Comparison of ENCODE assay signal across 19 cellular contexts in the genomic region with DNA sequence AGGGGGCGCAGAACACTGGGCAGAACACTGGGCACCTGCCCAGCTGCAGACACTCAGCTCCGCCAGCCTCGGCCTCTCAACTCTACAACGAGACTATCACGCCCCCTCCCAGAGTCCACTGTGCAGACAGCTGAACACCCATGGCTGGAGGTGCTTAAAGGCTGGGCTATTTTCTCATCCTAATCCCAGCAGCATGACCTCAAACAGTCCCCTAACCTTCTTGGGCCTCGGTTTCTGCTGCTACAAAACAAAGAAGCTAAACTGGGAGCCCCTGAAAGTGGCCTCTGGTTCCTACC. TPM values are rescaled to one million over a fixed set of nuclear protein-coding genes. Genes with fewer than 3 reads are reported as not detected.
DNase-seq lines count a peak whose midpoint lies in the region; ATAC-seq and TF ChIP-seq lines count a peak whose summit lies in the region.
"Had no signal": no experiment of that assay in that cellular context is flagged by ENCODE, and none has a peak within 500 bp of the region (broad histone marks: within the 10 kb centered on the region; RNA-seq: fewer than 3 reads in every experiment).

No MANE protein-coding gene starts in this region.

- DNase-seq in SK-N-SH: peak; percentile 28
- no peak for DNase-seq in IMR-90
- DNase-seq in WERI-Rb-1: peak; percentile 25
- DNase-seq in neuronal stem cell (ENCODE audit: low spot score): no peak
- DNase-seq in hepatic stellate cell (ENCODE audit: low spot score): no peak
- DNase-seq in NCI-H2081 treated with DMSO at 0.1 percent for 48 hours (lab: John Stamatoyannopoulos, UW): no peak
- DNase-seq: Caco-2; CD4-positive, CD25-positive, alpha-beta regulatory T cell; CD8-positive, alpha-beta T cell; DMS153; DND-41; GOT3; HFFc6 had no signal

- H3K4me1 ChIP-seq in SK-N-SH (ENCODE audit: control insufficient read depth in 1 of 2, insufficient read depth in 2 of 2, low read depth in 1 of 2, low read length in 1 of 2) (no peaks in the 10 kb centered on the region; a peak in 1 of 4 replicates), IMR-90 (ENCODE audit: control insufficient read depth, insufficient read depth, low read length) (0 out of 2 replicates have a peak, but pooled peaks cover 2% of the 10 kb centered on the region), neuronal stem cell (ENCODE audit: control insufficient read depth in 2 of 2, insufficient read depth in 1 of 2, low read depth in 1 of 2, low read length in 2 of 2) (peaks cover 0 to 8% of the 10 kb centered on the region in 2 donors)
- H3K4me1 ChIP-seq: Caco-2, HAP-1 had no signal

- dilution Hi-C loops in IMR-90 (cut with HindIII; ENCODE audit: low sequenced_read_pairs, unreplicated experiment): no loop called here

- H2BK5ac ChIP-seq in IMR-90 (ENCODE audit: low read depth, low read length, poor library complexity, severe bottlenecking): no peak overlapping the region
- no peak overlapping the region for H2BK5ac ChIP-seq in neuronal stem cell (ENCODE audit: low read length)

- no peak overlapping the region for H3K14ac ChIP-seq in IMR-90 (replicated peaks; ENCODE audit: low read depth, low read length)
- H3K14ac ChIP-seq in neuronal stem cell (ENCODE audit: low read length): no peak overlapping the region

- CTCF ChIA-PET in SK-N-SH (lab: Yijun Ruan, JAX): interaction anchor here (1.3 kb wide), 1 partner anchor 9 kb away, joined by 3 read pairs; no protein-coding TSS in a partner anchor
- CTCF ChIA-PET in IMR-90 (lab: Yijun Ruan, JAX): no interaction called here

- POLR2A ChIA-PET in SK-N-SH (lab: Yijun Ruan, JAX): no interaction called here
- POLR2A ChIA-PET in IMR-90 (lab: Charles Lee; ENCODE audit: unreplicated experiment): no interaction called here

- H4K8ac ChIP-seq in IMR-90 (ENCODE audit: low read depth in 2 of 2, low read length in 2 of 2) (no peak overlapping the region), neuronal stem cell (ENCODE audit: low read depth, low read length) (no peak overlapping the region)

- intact Hi-C loops in IMR-90 (cut with micrococcal nuclease): no loop called here

- TF ChIP-seq RAD21 in SK-N-SH (IDR thresholded peaks at IDR 0.05; ENCODE audit: low read length) (no peak), IMR-90 (IDR thresholded peaks at IDR 0.05; ENCODE audit: low read length) (no peak)

- no peak overlapping the region for H2AFZ ChIP-seq in SK-N-SH (ENCODE audit: low read depth)
- no peak overlapping the region for H2AFZ ChIP-seq in IMR-90 (replicated peaks; ENCODE audit: low read length, poor library complexity)
- H2AFZ ChIP-seq in neuronal stem cell (ENCODE audit: low read length): no peak overlapping the region

- H3K23ac ChIP-seq in IMR-90 (ENCODE audit: low read depth, low read length): no peak overlapping the region
- H3K23ac ChIP-seq in neuronal stem cell (ENCODE audit: low read depth, low read length, poor library complexity): no peak overlapping the region

- H4K91ac ChIP-seq in IMR-90 (ENCODE audit: insufficient read depth, low read depth, low read length): no peak overlapping the region
- no peak overlapping the region for H4K91ac ChIP-seq in neuronal stem cell (ENCODE audit: low read depth, low read length, poor library complexity)

- TF ChIP-seq POLR2A in IMR-90 (IDR thresholded peaks at IDR 0.05; ENCODE audit: low read depth, low read length): no peak

- H3K9ac ChIP-seq in SK-N-SH (no peak overlapping the region), IMR-90 (ENCODE audit: low read depth, low read length) (no peak overlapping the region), neuronal stem cell (ENCODE audit: low read depth, low read length, poor library complexity) (no peak overlapping the region)
- H3K9ac ChIP-seq: BLaER1 had no signal

- H3K79me1 ChIP-seq in IMR-90 (ENCODE audit: low read depth in 1 of 2, low read length in 2 of 2) (no peaks in the 10 kb centered on the region), neuronal stem cell (ENCODE audit: low read depth, low read length) (no peaks in the 10 kb centered on the region)

- 70% methylated on average over 3 of the region's 6 CpGs for WGBS in SK-N-SH (ENCODE audit: low lambda C conversion rate)
- WGBS in IMR-90 (ENCODE audit: extremely low coverage in 2 of 2, insufficient read length in 1 of 2), 2 experiments: 89% methylated on average over 5 of the region's 6 CpGs; no CpG with 5 or more reads in 1 of the 2 experiments
- WGBS in neuronal stem cell (ENCODE audit: extremely low coverage in 2 of 2, insufficient read length in 2 of 2, insufficient replicate concordance in 1 of 2), 2 donors: no CpG with 5 or more reads among the region's 6 CpGs

- H4K5ac ChIP-seq in IMR-90 (ENCODE audit: low read depth, low read length): no peak overlapping the region

- H3K27ac ChIP-seq in SK-N-SH (ENCODE audit: low read depth in 2 of 2, low read length in 1 of 2): no peak overlapping the region
- H3K27ac ChIP-seq in IMR-90 (ENCODE audit: insufficient read depth, low read length): no peak overlapping the region
- H3K27ac ChIP-seq in WERI-Rb-1: peak overlapping the region; percentile 57
- H3K27ac ChIP-seq in neuronal stem cell (replicated peaks; ENCODE audit: low read length): no peak overlapping the region
- H3K27ac ChIP-seq: 22Rv1, BLaER1, C4-2B had no signal

- H3K56ac ChIP-seq in IMR-90 (ENCODE audit: extremely low read depth, insufficient read depth, low read length): no peak overlapping the region

- no peaks in the 10 kb centered on the region for H3K9me2 ChIP-seq in SK-N-SH

- H4K20me1 ChIP-seq in SK-N-SH (ENCODE audit: insufficient read depth) (no peaks in the 10 kb centered on the region), IMR-90 (ENCODE audit: insufficient read depth, low read length) (no peaks in the 10 kb centered on the region; the same call in 1 of the 2 replicates)
- H4K20me1 ChIP-seq: BLaER1 had no signal

- TF ChIP-seq EP300 in SK-N-SH (IDR thresholded peaks at IDR 0.05; ENCODE audit: borderline replicate concordance in 1 of 2, low read depth in 1 of 2, low read length in 1 of 2): no peak

- H3K9me3 ChIP-seq in SK-N-SH: no peaks in the 10 kb centered on the region
- no peaks in the 10 kb centered on the region for H3K9me3 ChIP-seq in IMR-90 (ENCODE audit: control insufficient read depth, insufficient read depth, low read length)
- no peaks in the 10 kb centered on the region for H3K9me3 ChIP-seq in WERI-Rb-1 (ENCODE audit: severe bottlenecking)
- peaks cover 2 to 5% of the 10 kb centered on the region in 2 donors for H3K9me3 ChIP-seq in neuronal stem cell (replicated peaks in 1 of 2; ENCODE audit: control insufficient read depth in 2 of 2, insufficient read depth in 1 of 2, low read depth in 1 of 2, low read length in 2 of 2)
- H3K9me3 ChIP-seq: BLaER1, HAP-1 had no signal

- H3K4me2 ChIP-seq in SK-N-SH (no peak overlapping the region), IMR-90 (ENCODE audit: low read depth, low read length) (no peak overlapping the region), neuronal stem cell (ENCODE audit: insufficient read depth, low read length, poor library complexity, severe bottlenecking) (no peak overlapping the region)
- H3K4me2 ChIP-seq: BLaER1 had no signal

- H3K79me2 ChIP-seq in SK-N-SH (ENCODE audit: insufficient read depth): no peaks in the 10 kb centered on the region

- H3K9me1 ChIP-seq in IMR-90 (ENCODE audit: insufficient read depth, low read length): peaks cover 3% of the 10 kb centered on the region; the same call in 1 of the 2 replicates

- no peak overlapping the region for H3K4ac ChIP-seq in IMR-90 (ENCODE audit: low read depth, low read length)
- no peak overlapping the region for H3K4ac ChIP-seq in neuronal stem cell (ENCODE audit: low read length)

- H2BK15ac ChIP-seq in IMR-90 (ENCODE audit: low read depth, low read length) (no peak overlapping the region), neuronal stem cell (ENCODE audit: low read length) (no peak overlapping the region)

- H3K36me3 ChIP-seq in SK-N-SH (replicated peaks in 1 of 2; ENCODE audit: control insufficient read depth in 1 of 2, insufficient read depth in 2 of 2, low read length in 1 of 2) (no peaks in the 10 kb centered on the region), IMR-90 (ENCODE audit: control insufficient read depth, insufficient read depth, low read length) (no peaks in the 10 kb centered on the region), WERI-Rb-1 (no peaks in the 10 kb centered on the region), neuronal stem cell (replicated peaks in 1 of 2; ENCODE audit: control insufficient read depth in 2 of 2, insufficient read depth in 2 of 2, low read length in 2 of 2) (no peaks in the 10 kb centered on the region)
- H3K36me3 ChIP-seq: BLaER1, HAP-1 had no signal

- no peak overlapping the region for H2BK20ac ChIP-seq in IMR-90 (ENCODE audit: low read depth, low read length)

- ATAC-seq in SK-N-SH treated with all-trans-retinoic acid at 6 μM for 48 hours (no peak), IMR-90 (ENCODE audit: low read depth) (no peak), HG02970 (IDR thresholded peaks at IDR 0.05; ENCODE audit: low FRiP score, unreplicated experiment) (no peak)
- ATAC-seq: CD8-positive, alpha-beta T cell had no signal

- no peak overlapping the region for H2BK12ac ChIP-seq in neuronal stem cell (ENCODE audit: low read length)

- no peak overlapping the region for H2BK120ac ChIP-seq in IMR-90 (ENCODE audit: low read depth, low read length)
- H2BK120ac ChIP-seq in neuronal stem cell (ENCODE audit: low read depth, low read length): no peak overlapping the region

- H3K4me3 ChIP-seq in SK-N-SH (ENCODE audit: low read depth in 2 of 2, low read length in 1 of 2): no peak overlapping the region
- no peak overlapping the region for H3K4me3 ChIP-seq in IMR-90 (ENCODE audit: insufficient read depth, low read depth, low read length)
- H3K4me3 ChIP-seq in WERI-Rb-1 (ENCODE audit: low read depth, low read length): no peak overlapping the region
- H3K4me3 ChIP-seq in neuronal stem cell (ENCODE audit: low read length in 2 of 2): no peak overlapping the region
- H3K4me3 ChIP-seq: BLaER1, HAP-1 had no signal

- H3K27me3 ChIP-seq in SK-N-SH (ENCODE audit: insufficient read depth) (no peaks in the 10 kb centered on the region), IMR-90 (ENCODE audit: control insufficient read depth, insufficient read depth, low read length) (peaks cover 2% of the 10 kb centered on the region; the same call in 1 of the 2 replicates), WERI-Rb-1 (ENCODE audit: insufficient read depth, low read depth, severe bottlenecking) (no peaks in the 10 kb centered on the region), neuronal stem cell (ENCODE audit: control insufficient read depth in 3 of 3, insufficient read depth in 3 of 3, low read depth in 1 of 3, low read length in 3 of 3) (peaks cover 0 to 13% (median 0%) of the 10 kb centered on the region in 3 experiments)

- in situ Hi-C loops in IMR-90 (cut with MboI; ENCODE audit: low sequenced_read_pairs): no loop called here

- H3K18ac ChIP-seq in IMR-90 (ENCODE audit: low read depth, low read length) (no peak overlapping the region), neuronal stem cell (ENCODE audit: low read length) (peak overlapping the region; percentile 3)

- H3F3A ChIP-seq in SK-N-SH (replicated peaks; ENCODE audit: insufficient read depth): no peaks in the 10 kb centered on the region

- H2AK9ac ChIP-seq in IMR-90 (replicated peaks; ENCODE audit: low read depth, low read length, poor library complexity): no peak overlapping the region

- no TSS peak for BruUV-seq in IMR-90 (replicated peaks; lab: Mats Ljungman, UMichigan)

- no peak for TF ChIP-seq CTCF in SK-N-SH (IDR thresholded peaks at IDR 0.05)
- no peak for TF ChIP-seq CTCF in IMR-90 (conservative IDR thresholded peaks at IDR 0.05; ENCODE audit: low read depth, low read length)
- TF ChIP-seq CTCF in WERI-Rb-1 (IDR thresholded peaks at IDR 0.05; ENCODE audit: low read depth, low read length): no peak

- H2AK5ac ChIP-seq in IMR-90 (ENCODE audit: low read depth, low read length): 0 out of 2 replicates have a peak overlapping the region, but pooled peaks have one; percentile 2
- H2AK5ac ChIP-seq in neuronal stem cell (ENCODE audit: low read depth, low read length): no peak overlapping the region

RNA-seq across cellular contexts. Expression of a gene that starts 27.7 kb away (rescaled TPM):
- polyA plus RNA-seq in SK-N-SH (2012; rRNA removed) (0.24 and 0.56 TPM in 2 replicates), IMR-90 (2012; rRNA removed) (13.3 and 16.4 TPM in 2 replicates)
- polyA plus RNA-seq in SK-N-SH (2012; cell fraction: cytosol; rRNA removed): 0.19 and 0.34 TPM in 2 replicates
- 1.3 and 1.7 TPM in 2 replicates for polyA plus RNA-seq in SK-N-SH (2012; cell fraction: nucleus; rRNA removed)
- 1.1 and 1.4 TPM in 2 replicates for total RNA-seq in IMR-90 (2012; rRNA removed)
- polyA plus RNA-seq in IMR-90 (2012; cell fraction: cytosol; rRNA removed): 5.1 and 8.8 TPM in 2 replicates
- 32.3 and 70.4 TPM in 2 replicates for polyA plus RNA-seq in IMR-90 (2012; cell fraction: nucleus; rRNA removed; ENCODE audit: low replicate concordance)
- 0.26 TPM for polyA plus RNA-seq in neuronal stem cell (2013, experiment 1 of 2)
- 0.29 TPM for polyA plus RNA-seq in neuronal stem cell (2013, experiment 2 of 2)

Comparison
In these comparisons a context has a peak if more than half of its experiments do, and no peak if none do; other contexts are left out.
1. DNase-seq: peak in SK-N-SH (single experiment) and WERI-Rb-1 (single experiment); none in IMR-90 (single experiment), neuronal stem cell (single experiment), hepatic stellate cell (single experiment) and NCI-H2081 treated with DMSO at 0.1 percent for 48 hours (single experiment).